Comparison of ENCODE assay signal across 9 cellular contexts in genomic region chr2:217610411-217610814, GRCh38.
DNase-seq lines count a peak whose midpoint lies in the region; ATAC-seq, FAIRE-seq and TF ChIP-seq lines count a peak whose summit lies in the region.
"Had no signal": no experiment of that assay in that cellular context is flagged by ENCODE, and none has a peak within 500 bp of the region (broad histone marks: within the 10 kb centered on the region; RNA-seq: fewer than 3 reads in every experiment).

No MANE protein-coding gene starts in this region.

- FAIRE-seq in H54 (lab: Jason Lieb, UNC), result no peak

- H3K4me3 Mint-ChIP-seq in activated naive CD4-positive, alpha-beta T cell treated with anti-CD3 and anti-CD28 coated beads, Interleukin-2, amount 10 ng/mL, durations not matched to agents 7 days and 5 days, result no peak overlapping the region

- peaks cover 37% of the 10 kb centered on the region for H3K4me1 Mint-ChIP-seq in activated naive CD4-positive, alpha-beta T cell treated with anti-CD3 and anti-CD28 coated beads, Interleukin-2, amount 10 ng/mL, durations not matched to agents 7 days and 5 days

- no peaks in the 10 kb centered on the region for H3K9me3 Mint-ChIP-seq in activated naive CD4-positive, alpha-beta T cell treated with anti-CD3 and anti-CD28 coated beads, Interleukin-2, amount 10 ng/mL, durations not matched to agents 7 days and 5 days

- ATAC-seq in GM19025 (IDR thresholded peaks at IDR 0.05; ENCODE audit: low read depth, unreplicated experiment) (peak; percentile 44), foreskin keratinocyte (no peak), GM21390 (IDR thresholded peaks at IDR 0.05; ENCODE audit: unreplicated experiment) (no peak), HG03571 (IDR thresholded peaks at IDR 0.05; ENCODE audit: unreplicated experiment) (no peak)

- no peak for TF ChIP-seq CTCF in foreskin keratinocyte (conservative IDR thresholded peaks at IDR 0.05)

- H3K36me3 Mint-ChIP-seq in activated naive CD4-positive, alpha-beta T cell treated with anti-CD3 and anti-CD28 coated beads, Interleukin-2, amount 10 ng/mL, durations not matched to agents 7 days and 5 days, result no peaks in the 10 kb centered on the region

- H3K27ac ChIP-seq in foreskin keratinocyte, result no peak overlapping the region
- H3K27ac ChIP-seq: psoas muscle had no signal

- no peaks in the 10 kb centered on the region for H3K27me3 Mint-ChIP-seq in activated naive CD4-positive, alpha-beta T cell treated with anti-CD3 and anti-CD28 coated beads, Interleukin-2, amount 10 ng/mL, durations not matched to agents 7 days and 5 days

- H3K27me3 ChIP-seq in foreskin keratinocyte, result peaks cover 35% of the 10 kb centered on the region

- CTCF ChIA-PET in activated naive CD4-positive, alpha-beta T cell treated with anti-CD3 and anti-CD28 coated beads, Interleukin-2, amount 10 ng/mL, durations not matched to agents 7 days and 5 days (lab: Charles Lee), result interaction anchor here (0.6 to 1.9 kb wide), 2 partner anchors 40 to 990 kb away, joined by 5 to 7 read pairs; no protein-coding TSS in a partner anchor

- TF ChIP-seq POLR2A in H54 (IDR thresholded peaks at IDR 0.05; ENCODE audit: low read depth, low read length), result no peak

- no peaks in the 10 kb centered on the region for H3K4me1 ChIP-seq in foreskin keratinocyte

- DNase-seq in NCI-H748 (lab: John Stamatoyannopoulos, UW; ENCODE audit: unreplicated experiment), result peak; percentile 97
- DNase-seq in activated naive CD4-positive, alpha-beta T cell treated with anti-CD3 and anti-CD28 coated beads, Interleukin-2, amount 10 ng/mL, durations not matched to agents 7 days and 5 days, result peak; percentile 55
- peak in 2 of 3 donors; percentile 7 to 15 for DNase-seq in stimulated activated CD4-positive, alpha-beta T cell treated with anti-CD3 and anti-CD28 coated beads, TNF-alpha, amount 100 ng/mL, for 1 hour (ENCODE audit: low read depth in 3 of 3, low spot score in 1 of 3)
- no peak for DNase-seq in foreskin keratinocyte
- no peak for DNase-seq in H54 (ENCODE audit: insufficient read length, low spot score)
- DNase-seq: psoas muscle had no signal

- H3K27ac Mint-ChIP-seq in activated naive CD4-positive, alpha-beta T cell treated with anti-CD3 and anti-CD28 coated beads, Interleukin-2, amount 10 ng/mL, durations not matched to agents 7 days and 5 days, result peak overlapping the region; percentile 84

Comparison
In these comparisons a context has a peak if more than half of its experiments do, and no peak if none do; other contexts are left out.
1. DNase-seq: peak in NCI-H748 (single experiment), activated naive CD4-positive, alpha-beta T cell treated with anti-CD3 and anti-CD28 coated beads, Interleukin-2, amount 10 ng/mL, durations not matched to agents 7 days and 5 days (single experiment) and stimulated activated CD4-positive, alpha-beta T cell treated with anti-CD3 and anti-CD28 coated beads, TNF-alpha, amount 100 ng/mL, for 1 hour (2 of 3); none in foreskin keratinocyte (0 of 2) and H54 (single experiment).